ENCODE assay signal across 23 cellular contexts in the genomic region with DNA sequence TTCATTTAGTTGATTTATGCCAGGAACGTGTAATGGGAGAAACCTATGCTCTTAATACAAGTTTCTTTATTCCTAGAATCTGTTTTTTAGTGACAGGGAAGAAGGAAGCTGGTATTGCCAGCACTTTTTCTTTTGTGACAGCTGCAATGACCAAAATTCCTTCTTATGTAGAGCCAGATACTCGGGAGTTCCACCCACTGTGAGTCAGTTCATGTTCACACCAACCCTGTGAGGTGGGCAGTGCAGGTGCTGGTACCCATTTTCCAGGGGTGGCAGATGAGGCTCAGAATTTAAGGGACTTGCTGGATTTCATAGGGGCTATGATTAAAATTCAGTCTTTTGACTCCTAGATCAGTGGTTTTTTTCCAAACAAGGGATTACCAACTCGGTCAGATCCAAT. TPM values are rescaled to one million over a fixed set of nuclear protein-coding genes. Genes with fewer than 3 reads are reported as not detected.
DNase-seq lines count a peak whose midpoint lies in the region; ATAC-seq and TF ChIP-seq lines count a peak whose summit lies in the region.
"Had no signal": no experiment of that assay in that cellular context is flagged by ENCODE, and none has a peak within 500 bp of the region (broad histone marks: within the 10 kb centered on the region; RNA-seq: fewer than 3 reads in every experiment).

No MANE protein-coding gene starts in this region.

- H3K27me3 ChIP-seq in KMS-11 (ENCODE audit: insufficient read depth, low read depth) (no peaks in the 10 kb centered on the region), trophoblast cell (ENCODE audit: insufficient read depth, low read length) (no peaks in the 10 kb centered on the region)
- H3K27me3 ChIP-seq: BE2C, right lobe of liver had no signal

- no peak overlapping the region for H3K23ac ChIP-seq in trophoblast cell (ENCODE audit: low read length)

- H3K36me3 ChIP-seq in KMS-11 (ENCODE audit: insufficient read depth), result no peaks in the 10 kb centered on the region; the same call in 1 of the 2 replicates
- H3K36me3 ChIP-seq in trophoblast cell (ENCODE audit: control insufficient read depth in 1 of 2, insufficient read depth in 2 of 2, low read length in 2 of 2), result peaks cover 0 to 6% of the 10 kb centered on the region in 2 experiments
- H3K36me3 ChIP-seq: BE2C had no signal

- peak overlapping the region; percentile 13 for H3K4me3 Mint-ChIP-seq in T-helper 1 cell treated with Interleukin-12 subunit alpha and Interleukin-12 subunit beta and Interleukin-4 antibody, amounts not matched to agents 30 μg/mL and 1 μg/mL, for 36 hours
- peak overlapping the region; percentile 80 for H3K4me3 Mint-ChIP-seq in activated naive CD8-positive, alpha-beta T cell treated with anti-CD3 and anti-CD28 coated beads, Interleukin-2, amount 50 U/mL, for 24 hours
- H3K4me3 Mint-ChIP-seq: WTC11 had no signal

- H3K14ac ChIP-seq in trophoblast cell (ENCODE audit: low read length), result no peak overlapping the region

- H2BK12ac ChIP-seq in trophoblast cell (ENCODE audit: low read length), result no peak overlapping the region

- H3K4me1 ChIP-seq in KMS-11 (ENCODE audit: low read depth, poor library complexity, severe bottlenecking) (peaks cover 53% of the 10 kb centered on the region), trophoblast cell (ENCODE audit: control insufficient read depth in 1 of 2, insufficient read depth in 2 of 2, low read length in 2 of 2) (no peaks in the 10 kb centered on the region)
- H3K4me1 ChIP-seq: BE2C had no signal

- H3K4me3 ChIP-seq in KMS-11 (IDR thresholded peaks at IDR 0.05; ENCODE audit: insufficient read depth, low read depth, low read length) (no peak overlapping the region), trophoblast cell (ENCODE audit: low read depth, low read length) (no peak overlapping the region)
- H3K4me3 ChIP-seq: mucosa of descending colon, right lobe of liver had no signal

- no peaks in the 10 kb centered on the region for H3K9me3 ChIP-seq in trophoblast cell (ENCODE audit: insufficient read depth, low read depth, low read length)
- H3K9me3 ChIP-seq: BE2C, mucosa of descending colon, right lobe of liver had no signal

- H2AK5ac ChIP-seq in trophoblast cell (ENCODE audit: low read length), result no peak overlapping the region

- TF ChIP-seq CTCF in KMS-11 (conservative IDR thresholded peaks at IDR 0.05; ENCODE audit: low read depth, low read length), result no peak

- DNase-seq in T-helper 1 cell (no peak), trophoblast cell (peak; percentile 56 to 74), amniotic stem cell (lab: John Stamatoyannopoulos, UW) (no peak), UCSD-AML1 (lab: John Stamatoyannopoulos, UW; ENCODE audit: unreplicated experiment) (no peak)
- DNase-seq in activated naive CD8-positive, alpha-beta T cell treated with anti-CD3 and anti-CD28 coated beads, Interleukin-2, amount 50 U/mL, for 24 hours, result no peak
- DNase-seq: activated CD8-positive, alpha-beta memory T cell treated with anti-CD3 and anti-CD28 coated beads, Interleukin-2, amount 50 U/mL, for 4 hours; BE2C; caudate nucleus; DMS53; effector CD4-positive, alpha-beta T cell; mucosa of descending colon; NCI-H1436; NCI-H2171 treated with DMSO at 0.1 percent for 48 hours; NCI-H82; right lobe of liver; SHP77 treated with DMSO at 0.1 percent for 48 hours; stimulated activated CD4-positive, alpha-beta T cell treated with anti-CD3 and anti-CD28 coated beads, Interleukin-1b, Interleukin-23, amount 100 ng/mL, for 48 hours had no signal

- no peaks in the 10 kb centered on the region for H3K79me2 ChIP-seq in KMS-11 (ENCODE audit: insufficient read depth, low read depth)
- no peaks in the 10 kb centered on the region for H3K79me2 ChIP-seq in trophoblast cell (ENCODE audit: control insufficient read depth, insufficient read depth, low read length, poor library complexity)

- H3K79me1 ChIP-seq in trophoblast cell (ENCODE audit: low read length), result no peaks in the 10 kb centered on the region

- no peak overlapping the region for H4K91ac ChIP-seq in trophoblast cell (ENCODE audit: low read depth, low read length)

- peaks cover 79% of the 10 kb centered on the region for H3K36me3 Mint-ChIP-seq in T-helper 1 cell treated with Interleukin-12 subunit alpha and Interleukin-12 subunit beta and Interleukin-4 antibody, amounts not matched to agents 30 μg/mL and 1 μg/mL, for 36 hours (ENCODE audit: low read depth)
- H3K36me3 Mint-ChIP-seq in activated naive CD8-positive, alpha-beta T cell treated with anti-CD3 and anti-CD28 coated beads, Interleukin-2, amount 50 U/mL, for 24 hours (ENCODE audit: low read depth), result peaks cover 65% of the 10 kb centered on the region

- no peak overlapping the region for H4K8ac ChIP-seq in trophoblast cell (ENCODE audit: low read depth, low read length)

- no peak overlapping the region for H2BK120ac ChIP-seq in trophoblast cell (ENCODE audit: insufficient read depth, low read length, poor library complexity)

- no peak for ATAC-seq in activated naive CD8-positive, alpha-beta T cell treated with anti-CD3 and anti-CD28 coated beads, Interleukin-2, amount 50 U/mL, for 24 hours
- ATAC-seq in GM18498 (IDR thresholded peaks at IDR 0.05; ENCODE audit: unreplicated experiment), result no peak
- ATAC-seq: left lobe of liver, right lobe of liver, WTC11 had no signal

- no peaks in the 10 kb centered on the region for H3K27me3 Mint-ChIP-seq in T-helper 1 cell treated with Interleukin-12 subunit alpha and Interleukin-12 subunit beta and Interleukin-4 antibody, amounts not matched to agents 30 μg/mL and 1 μg/mL, for 36 hours (ENCODE audit: low read depth)
- no peaks in the 10 kb centered on the region for H3K27me3 Mint-ChIP-seq in activated naive CD8-positive, alpha-beta T cell treated with anti-CD3 and anti-CD28 coated beads, Interleukin-2, amount 50 U/mL, for 24 hours

- H3K27ac Mint-ChIP-seq in T-helper 1 cell treated with Interleukin-12 subunit alpha and Interleukin-12 subunit beta and Interleukin-4 antibody, amounts not matched to agents 30 μg/mL and 1 μg/mL, for 36 hours, result peak overlapping the region; percentile 94
- H3K27ac Mint-ChIP-seq in activated naive CD8-positive, alpha-beta T cell treated with anti-CD3 and anti-CD28 coated beads, Interleukin-2, amount 50 U/mL, for 24 hours, result peak overlapping the region; percentile 94
- H3K27ac Mint-ChIP-seq: WTC11 had no signal

- H3K4me1 Mint-ChIP-seq in T-helper 1 cell treated with Interleukin-12 subunit alpha and Interleukin-12 subunit beta and Interleukin-4 antibody, amounts not matched to agents 30 μg/mL and 1 μg/mL, for 36 hours (ENCODE audit: low read depth), result peaks cover 85% of the 10 kb centered on the region
- H3K4me1 Mint-ChIP-seq in activated naive CD8-positive, alpha-beta T cell treated with anti-CD3 and anti-CD28 coated beads, Interleukin-2, amount 50 U/mL, for 24 hours, result peaks cover 97% of the 10 kb centered on the region

- H3K9ac ChIP-seq in KMS-11 (no peak overlapping the region), trophoblast cell (ENCODE audit: low read length) (no peak overlapping the region)

- H4K12ac ChIP-seq in trophoblast cell (ENCODE audit: low read depth, low read length), result no peak overlapping the region

- H2BK5ac ChIP-seq in trophoblast cell (ENCODE audit: low read depth, low read length, poor library complexity), result no peak overlapping the region

- no CpG with 5 or more reads among the region's 3 CpGs for WGBS in trophoblast cell (ENCODE audit: extremely low coverage, insufficient coverage, insufficient read length)

- H3K27ac ChIP-seq in KMS-11, result no peak overlapping the region
- H3K27ac ChIP-seq in trophoblast cell (ENCODE audit: low read depth, low read length), result no peak overlapping the region
- H3K27ac ChIP-seq: 22Rv1 had no signal

- H2AFZ ChIP-seq in KMS-11 (ENCODE audit: low read depth), result no peak overlapping the region
- no peak overlapping the region for H2AFZ ChIP-seq in trophoblast cell (ENCODE audit: insufficient read depth, low read length, poor library complexity)

- H3K4me2 ChIP-seq in KMS-11 (peak overlapping the region; percentile 79; the same call in 1 of the 2 replicates), trophoblast cell (ENCODE audit: low read length) (no peak overlapping the region)

- H3K18ac ChIP-seq in trophoblast cell (ENCODE audit: low read length), result no peak overlapping the region

- H4K20me1 ChIP-seq in KMS-11 (ENCODE audit: insufficient read depth), result no peaks in the 10 kb centered on the region

- no peak overlapping the region for H3K4ac ChIP-seq in trophoblast cell (ENCODE audit: low read depth, low read length)

- H3K9me3 Mint-ChIP-seq in T-helper 1 cell treated with Interleukin-12 subunit alpha and Interleukin-12 subunit beta and Interleukin-4 antibody, amounts not matched to agents 30 μg/mL and 1 μg/mL, for 36 hours, result peaks cover under 1% of the 10 kb centered on the region
- H3K9me3 Mint-ChIP-seq in activated naive CD8-positive, alpha-beta T cell treated with anti-CD3 and anti-CD28 coated beads, Interleukin-2, amount 50 U/mL, for 24 hours, result no peaks in the 10 kb centered on the region

RNA-seq across cellular contexts. Expression of gene OXNAD1, which starts 34.7 kb away (rescaled TPM):
- polyA plus RNA-seq in trophoblast cell (2013), result 6.6 and 7.1 TPM in 2 replicates

RNA-seq across cellular contexts. Expression of gene DPH3, which starts 35.0 kb away (rescaled TPM):
- 27.3 and 28.8 TPM in 2 replicates for polyA plus RNA-seq in trophoblast cell (2013)

Comparison
In these comparisons a context has a peak if more than half of its experiments do, and no peak if none do; other contexts are left out.
1. DNase-seq: peak in trophoblast cell (2 of 2); none in T-helper 1 cell (0 of 5), activated naive CD8-positive, alpha-beta T cell treated with anti-CD3 and anti-CD28 coated beads, Interleukin-2, amount 50 U/mL, for 24 hours (single experiment), amniotic stem cell (single experiment) and UCSD-AML1 (single experiment).